In the genomic region with DNA sequence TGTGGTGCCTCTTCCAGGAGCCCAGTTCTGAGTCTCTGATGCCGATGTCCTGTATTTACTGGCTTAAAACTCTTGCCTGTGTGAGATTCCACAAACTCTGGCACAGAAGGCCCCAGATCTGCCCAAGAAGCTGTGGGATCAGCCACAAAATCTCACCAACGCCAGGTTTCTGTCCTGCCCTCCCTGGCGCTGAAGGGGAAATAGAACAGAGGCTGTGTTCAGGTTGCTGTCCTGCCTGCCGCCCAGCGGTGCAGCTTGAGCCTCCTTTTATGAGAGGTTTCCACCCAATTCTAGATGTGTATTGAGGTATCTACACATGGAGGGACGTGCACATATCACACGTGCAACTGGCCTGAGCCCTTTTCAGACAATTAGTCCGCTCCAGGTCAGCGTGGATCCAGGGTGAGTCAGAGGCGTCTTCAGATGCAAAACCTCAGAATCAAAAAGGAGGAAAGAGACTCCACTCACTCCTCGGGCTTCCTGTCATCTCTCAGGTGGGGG, we compare ENCODE assay signal across 9 cellular contexts. TPM values are rescaled to one million over a fixed set of nuclear protein-coding genes. Genes with fewer than 3 reads are reported as not detected.
A peak's percentile ranks its signal among the peaks of the same experiment; 100 is the strongest.
DNase-seq lines count a peak whose midpoint lies in the region; ATAC-seq, FAIRE-seq and TF ChIP-seq lines count a peak whose summit lies in the region.
"Had no signal": no experiment of that assay in that cellular context is flagged by ENCODE, and none has a peak within 500 bp of the region (broad histone marks: within the 10 kb centered on the region; RNA-seq: fewer than 3 reads in every experiment).

No MANE protein-coding gene starts in this region.

- peak; percentile 78 for DNase-seq in EL
- DNase-seq in H1 (ENCODE audit: low read depth in 1 of 2, low spot score in 2 of 2), result no peak
- peak; percentile 20 for DNase-seq in pons (ENCODE audit: low spot score)
- DNase-seq in DMS153 treated with DMSO at 0.1 percent for 48 hours (lab: John Stamatoyannopoulos, UW; ENCODE audit: unreplicated experiment), result no peak
- no peak for DNase-seq in effector memory CD4-positive, alpha-beta T cell

- H3K79me2 ChIP-seq in OCI-LY3 (ENCODE audit: low read length), result peaks cover 30% of the 10 kb centered on the region
- peaks cover 5 to 14% of the 10 kb centered on the region in 2 experiments; a peak in 3 of 4 replicates for H3K79me2 ChIP-seq in H1 (ENCODE audit: control insufficient read depth in 1 of 2, insufficient read depth in 2 of 2, low read length in 2 of 2)

- POLR2A ChIA-PET in H1 (lab: Charles Lee; ENCODE audit: partially characterized antibody), result interaction anchor here (0.6 to 3.2 kb wide), 11 partner anchors 11 to 67 kb away, joined by 3 to 16 read pairs (median 3); a partner anchor contains a TSS

- no peak for TF ChIP-seq EP300 in H1 (IDR thresholded peaks at IDR 0.05; ENCODE audit: borderline replicate concordance in 1 of 2, low read depth in 2 of 2, low read length in 2 of 2)

- H4K20me1 ChIP-seq in OCI-LY3 (ENCODE audit: insufficient read depth, low read length) (no peaks in the 10 kb centered on the region), H1 (replicated peaks in 1 of 2; ENCODE audit: control insufficient read depth in 1 of 2, insufficient read depth in 2 of 2, low read length in 2 of 2) (peaks cover 4 to 8% of the 10 kb centered on the region in 2 experiments)

- no peak overlapping the region for H4K5ac ChIP-seq in H1 (ENCODE audit: insufficient read length, low read depth, low read length)

- H2BK120ac ChIP-seq in H1 (replicated peaks; ENCODE audit: low read depth, low read length), result no peak overlapping the region

- H2BK20ac ChIP-seq in H1 (ENCODE audit: low read length), result no peak overlapping the region

- 71% methylated on average over 11 of the region's 11 CpGs; no CpG with 5 or more reads in 1 of the 2 experiments for WGBS in H1 (ENCODE audit: extremely low coverage in 1 of 2, insufficient coverage in 1 of 2, insufficient read length in 1 of 2, insufficient replicate concordance in 2 of 2, low coverage in 1 of 2, low lambda C conversion rate in 2 of 2, missing lambda C conversion rate in 1 of 2), 2 experiments

- no peak overlapping the region for H3K14ac ChIP-seq in H1 (ENCODE audit: insufficient read length)

- CTCF ChIA-PET in H1 (lab: Charles Lee; ENCODE audit: partially characterized antibody), result interaction anchor here (1.0 to 4.9 kb wide), 14 partner anchors 8 to 66 kb away, joined by 3 to 37 read pairs (median 5); a partner anchor contains a TSS

- H3K4me2 ChIP-seq in OCI-LY3 (ENCODE audit: low read length) (peak overlapping the region; percentile 85), H1 (ENCODE audit: insufficient read depth in 1 of 2, low read depth in 2 of 2, low read length in 2 of 2) (peak overlapping the region in 1 of 2 experiments; percentile 30; a peak in 1 of 4 replicates)

- no peak overlapping the region; the same call in 1 of the 2 replicates for H3K18ac ChIP-seq in H1 (ENCODE audit: extremely low read depth, low read length)

- H3K4ac ChIP-seq in H1 (replicated peaks; ENCODE audit: insufficient read length, low read depth, low read length), result no peak overlapping the region

- TF ChIP-seq CTCF in OCI-LY3 (IDR thresholded peaks at IDR 0.05; ENCODE audit: low read depth, low read length) (no peak), H1 (IDR thresholded peaks at IDR 0.05; ENCODE audit: control extremely low read depth in 1 of 3, insufficient read depth in 1 of 3, low read depth in 1 of 3, low read length in 3 of 3) (no peak)

- no peak for FAIRE-seq in H1 (lab: Jason Lieb, UNC)

- H3K4me3 ChIP-seq in OCI-LY3 (ENCODE audit: low read length), result peak overlapping the region; percentile 81
- H3K4me3 ChIP-seq in H1 (ENCODE audit: extremely low read depth in 1 of 4, insufficient read depth in 2 of 4, low read depth in 3 of 4, low read length in 4 of 4), result no peak overlapping the region
- H3K4me3 ChIP-seq in effector memory CD4-positive, alpha-beta T cell (ENCODE audit: insufficient read depth, low read depth, low read length, poor library complexity, severe bottlenecking), result no peak overlapping the region

- H2AFZ ChIP-seq in OCI-LY3 (ENCODE audit: low read depth, low read length) (no peak overlapping the region), H1 (ENCODE audit: low read length) (no peak overlapping the region)

- no peak overlapping the region for H2BK15ac ChIP-seq in H1 (ENCODE audit: low read length)

- H3K27me3 ChIP-seq in OCI-LY3 (ENCODE audit: low read depth, low read length) (no peaks in the 10 kb centered on the region), H1 (replicated peaks in 1 of 4; ENCODE audit: control insufficient read depth in 3 of 4, extremely low read depth in 1 of 4, insufficient read depth in 3 of 4, low read length in 3 of 4) (no peaks in the 10 kb centered on the region)
- H3K27me3 ChIP-seq in effector memory CD4-positive, alpha-beta T cell (replicated peaks; ENCODE audit: control insufficient read depth, insufficient read depth, low read length, poor library complexity, severe bottlenecking), result no peaks in the 10 kb centered on the region
- H3K27me3 ChIP-seq: foreskin keratinocyte had no signal

- 0 out of 2 replicates have a peak, but pooled peaks cover 2% of the 10 kb centered on the region for H3K79me1 ChIP-seq in H1 (ENCODE audit: low read depth, low read length)

- TF ChIP-seq POLR2A in H1 (IDR thresholded peaks at IDR 0.05; ENCODE audit: control extremely low read depth in 1 of 2, low read depth in 2 of 2, low read length in 2 of 2), result no peak
- TF ChIP-seq POLR2A in GM18505 (IDR thresholded peaks at IDR 0.05; ENCODE audit: borderline replicate concordance, extremely low read depth, insufficient read depth, insufficient read length), result no peak

- peaks cover 7% of the 10 kb centered on the region; the same call in 1 of the 2 replicates for H3K23me2 ChIP-seq in H1 (ENCODE audit: low read depth, low read length)

- no peak overlapping the region for H3K56ac ChIP-seq in H1 (replicated peaks; ENCODE audit: insufficient read length, low read depth, low read length)

- H3K23ac ChIP-seq in H1 (ENCODE audit: insufficient read length), result no peak overlapping the region

- no peak for ATAC-seq in GM18505 (IDR thresholded peaks at IDR 0.05; ENCODE audit: unreplicated experiment)
- no peak for ATAC-seq in GM18517 (IDR thresholded peaks at IDR 0.05; ENCODE audit: unreplicated experiment)
- ATAC-seq: foreskin keratinocyte had no signal

- H3K27ac ChIP-seq in OCI-LY3 (ENCODE audit: low read length), result peak overlapping the region; percentile 90
- no peak overlapping the region for H3K27ac ChIP-seq in H1 (ENCODE audit: low read depth, low read length)
- H3K27ac ChIP-seq in effector memory CD4-positive, alpha-beta T cell (ENCODE audit: insufficient read depth, low read length, poor library complexity, severe bottlenecking), result no peak overlapping the region
- H3K27ac ChIP-seq: foreskin keratinocyte had no signal

- no peak overlapping the region for H2BK12ac ChIP-seq in H1 (ENCODE audit: low read depth, low read length)

- H3K9ac ChIP-seq in OCI-LY3 (ENCODE audit: low read length), result peak overlapping the region; percentile 91
- peak overlapping the region in 1 of 4 experiments; percentile 6; a peak in 1 of 7 replicates for H3K9ac ChIP-seq in H1 (replicated peaks in 1 of 4; ENCODE audit: extremely low read depth in 1 of 4, low read depth in 3 of 4, low read length in 3 of 4)

- peaks cover 35% of the 10 kb centered on the region for H3K4me1 ChIP-seq in OCI-LY3 (ENCODE audit: low read length)
- H3K4me1 ChIP-seq in H1 (replicated peaks in 1 of 4; ENCODE audit: control insufficient read depth in 3 of 4, insufficient read depth in 4 of 4, low read length in 3 of 4), result peaks cover 0 to 27% (median 11%) of the 10 kb centered on the region in 4 experiments; a peak in 6 of 7 replicates
- H3K4me1 ChIP-seq in effector memory CD4-positive, alpha-beta T cell (ENCODE audit: control insufficient read depth, insufficient read depth, low read length, poor library complexity, severe bottlenecking), result peaks cover 21% of the 10 kb centered on the region

- H3K36me3 ChIP-seq in OCI-LY3 (replicated peaks; ENCODE audit: low read depth, low read length) (no peaks in the 10 kb centered on the region), H1 (ENCODE audit: control insufficient read depth in 2 of 4, insufficient read depth in 4 of 4, low read length in 3 of 4) (no peaks in the 10 kb centered on the region)
- no peaks in the 10 kb centered on the region for H3K36me3 ChIP-seq in effector memory CD4-positive, alpha-beta T cell (ENCODE audit: control insufficient read depth, insufficient read depth, low read length)

- no peak overlapping the region for H4K8ac ChIP-seq in H1 (ENCODE audit: extremely low read depth, insufficient read depth, low read length)

- H4K91ac ChIP-seq in H1 (replicated peaks; ENCODE audit: insufficient read length, low read length), result no peak overlapping the region

- peak overlapping the region; percentile 16; the same call in 1 of the 2 replicates for H2BK5ac ChIP-seq in H1 (ENCODE audit: low read depth, low read length)

- H3K9me3 ChIP-seq in OCI-LY3 (ENCODE audit: insufficient read depth, low read length) (no peaks in the 10 kb centered on the region), H1 (ENCODE audit: insufficient read depth in 2 of 2, low read depth in 1 of 2, low read length in 1 of 2) (peaks cover 0 to 2% of the 10 kb centered on the region in 2 experiments; a peak in 1 of 4 replicates)
- H3K9me3 ChIP-seq in effector memory CD4-positive, alpha-beta T cell (ENCODE audit: control insufficient read depth, low read length), result no peaks in the 10 kb centered on the region

- no peak overlapping the region for H2AK5ac ChIP-seq in H1 (ENCODE audit: low read depth, low read length)

- no peak for TF ChIP-seq RAD21 in H1 (IDR thresholded peaks at IDR 0.05 in 1 of 2, conservative IDR thresholded peaks at IDR 0.05 in 1 of 2; ENCODE audit: low read depth in 2 of 2, low read length in 2 of 2)

RNA-seq across cellular contexts. Expression of a gene that starts 2.2 kb away (rescaled TPM):
- 7.3 and 8.0 TPM in 2 replicates for total RNA-seq in H1 (2021; fragmentation: NEBNext Ultra II Directional; extraction: Animal tissue kit (Norgen Biotek cat#: 25700))
- polyA plus RNA-seq in H1 (2011; rRNA removed), result 16.3 and 21.4 TPM in 2 replicates
- 24.0 TPM for polyA plus RNA-seq in H1 (2011; cell fraction: cytosol; rRNA removed)
- polyA plus RNA-seq in H1 (2011; cell fraction: nucleus; rRNA removed), result 32.5 TPM
- polyA plus RNA-seq in H1 (2012, experiment 1 of 2), result 12.5 to 17.4 TPM (median 13.9 TPM) in 4 replicates
- polyA plus RNA-seq in H1 (2012, experiment 2 of 2), result 12.3 TPM
- 12.2 TPM for polyA plus RNA-seq in H1 (2013, experiment 1 of 2)
- polyA plus RNA-seq in H1 (2013, experiment 2 of 2), result 11.8 TPM
- 5.8 and 7.8 TPM in 2 replicates for polyA minus RNA-seq in H1 (2011; rRNA and poly(A)+ RNA removed)
- polyA minus RNA-seq in H1 (2011; cell fraction: cytosol; rRNA and poly(A)+ RNA removed), result 3.7 TPM
- polyA minus RNA-seq in H1 (2011; cell fraction: nucleus; rRNA and poly(A)+ RNA removed), result 10.1 TPM

RNA-seq across cellular contexts. Expression of a gene that starts 2.8 kb away (rescaled TPM):
- total RNA-seq in H1 (2021; fragmentation: NEBNext Ultra II Directional; extraction: Animal tissue kit (Norgen Biotek cat#: 25700)), result 53.7 and 58.4 TPM in 2 replicates
- 47.3 and 64.7 TPM in 2 replicates for polyA plus RNA-seq in H1 (2011; rRNA removed)
- polyA plus RNA-seq in H1 (2011; cell fraction: cytosol; rRNA removed), result 56.1 TPM
- 53.5 TPM for polyA plus RNA-seq in H1 (2011; cell fraction: nucleus; rRNA removed)
- 30.0 to 53.4 TPM (median 44.3 TPM) in 4 replicates for polyA plus RNA-seq in H1 (2012, experiment 1 of 2)
- 49.0 TPM for polyA plus RNA-seq in H1 (2012, experiment 2 of 2)
- 21.9 TPM for polyA plus RNA-seq in H1 (2013, experiment 1 of 2)
- polyA plus RNA-seq in H1 (2013, experiment 2 of 2), result 22.9 TPM
- 24.3 and 26.2 TPM in 2 replicates for polyA minus RNA-seq in H1 (2011; rRNA and poly(A)+ RNA removed)
- polyA minus RNA-seq in H1 (2011; cell fraction: cytosol; rRNA and poly(A)+ RNA removed), result 30.0 TPM
- polyA minus RNA-seq in H1 (2011; cell fraction: nucleus; rRNA and poly(A)+ RNA removed), result 31.6 TPM

RNA-seq across cellular contexts. Expression of a gene that starts 8.2 kb away (rescaled TPM):
- total RNA-seq in H1 (2021; fragmentation: NEBNext Ultra II Directional; extraction: Animal tissue kit (Norgen Biotek cat#: 25700)), result 38.5 and 44.3 TPM in 2 replicates
- 57.0 and 65.3 TPM in 2 replicates for polyA plus RNA-seq in H1 (2011; rRNA removed)
- 62.3 TPM for polyA plus RNA-seq in H1 (2011; cell fraction: cytosol; rRNA removed)
- polyA plus RNA-seq in H1 (2011; cell fraction: nucleus; rRNA removed), result 176 TPM
- 53.1 to 74.7 TPM (median 60.2 TPM) in 4 replicates for polyA plus RNA-seq in H1 (2012, experiment 1 of 2)
- polyA plus RNA-seq in H1 (2012, experiment 2 of 2), result 39.4 TPM
- 35.7 TPM for polyA plus RNA-seq in H1 (2013, experiment 1 of 2)
- polyA plus RNA-seq in H1 (2013, experiment 2 of 2), result 35.5 TPM
- polyA minus RNA-seq in H1 (2011; rRNA and poly(A)+ RNA removed), result 16.3 and 16.5 TPM in 2 replicates
- polyA minus RNA-seq in H1 (2011; cell fraction: cytosol; rRNA and poly(A)+ RNA removed), result 23.9 TPM
- polyA minus RNA-seq in H1 (2011; cell fraction: nucleus; rRNA and poly(A)+ RNA removed), result 34.5 TPM

RNA-seq across cellular contexts. Expression of a gene that starts 49.4 kb away (rescaled TPM):
- total RNA-seq in H1 (2021; fragmentation: NEBNext Ultra II Directional; extraction: Animal tissue kit (Norgen Biotek cat#: 25700)), result 302 and 308 TPM in 2 replicates
- 265 and 293 TPM in 2 replicates for polyA plus RNA-seq in H1 (2011; rRNA removed)
- polyA plus RNA-seq in H1 (2011; cell fraction: cytosol; rRNA removed), result 348 TPM
- polyA plus RNA-seq in H1 (2011; cell fraction: nucleus; rRNA removed), result 319 TPM
- 296 to 332 TPM (median 325 TPM) in 4 replicates for polyA plus RNA-seq in H1 (2012, experiment 1 of 2)
- 421 TPM for polyA plus RNA-seq in H1 (2012, experiment 2 of 2)
- 240 TPM for polyA plus RNA-seq in H1 (2013, experiment 1 of 2)
- polyA plus RNA-seq in H1 (2013, experiment 2 of 2), result 235 TPM
- polyA minus RNA-seq in H1 (2011; rRNA and poly(A)+ RNA removed), result 114 and 141 TPM in 2 replicates
- polyA minus RNA-seq in H1 (2011; cell fraction: cytosol; rRNA and poly(A)+ RNA removed), result 161 TPM
- polyA minus RNA-seq in H1 (2011; cell fraction: nucleus; rRNA and poly(A)+ RNA removed), result 71.4 TPM

Comparison
In these comparisons a context has a peak if more than half of its experiments do, and no peak if none do; other contexts are left out.
1. DNase-seq: peak in EL (single experiment) and pons (single experiment); none in H1 (0 of 2), DMS153 treated with DMSO at 0.1 percent for 48 hours (single experiment) and effector memory CD4-positive, alpha-beta T cell (0 of 3).